In the genomic region with DNA sequence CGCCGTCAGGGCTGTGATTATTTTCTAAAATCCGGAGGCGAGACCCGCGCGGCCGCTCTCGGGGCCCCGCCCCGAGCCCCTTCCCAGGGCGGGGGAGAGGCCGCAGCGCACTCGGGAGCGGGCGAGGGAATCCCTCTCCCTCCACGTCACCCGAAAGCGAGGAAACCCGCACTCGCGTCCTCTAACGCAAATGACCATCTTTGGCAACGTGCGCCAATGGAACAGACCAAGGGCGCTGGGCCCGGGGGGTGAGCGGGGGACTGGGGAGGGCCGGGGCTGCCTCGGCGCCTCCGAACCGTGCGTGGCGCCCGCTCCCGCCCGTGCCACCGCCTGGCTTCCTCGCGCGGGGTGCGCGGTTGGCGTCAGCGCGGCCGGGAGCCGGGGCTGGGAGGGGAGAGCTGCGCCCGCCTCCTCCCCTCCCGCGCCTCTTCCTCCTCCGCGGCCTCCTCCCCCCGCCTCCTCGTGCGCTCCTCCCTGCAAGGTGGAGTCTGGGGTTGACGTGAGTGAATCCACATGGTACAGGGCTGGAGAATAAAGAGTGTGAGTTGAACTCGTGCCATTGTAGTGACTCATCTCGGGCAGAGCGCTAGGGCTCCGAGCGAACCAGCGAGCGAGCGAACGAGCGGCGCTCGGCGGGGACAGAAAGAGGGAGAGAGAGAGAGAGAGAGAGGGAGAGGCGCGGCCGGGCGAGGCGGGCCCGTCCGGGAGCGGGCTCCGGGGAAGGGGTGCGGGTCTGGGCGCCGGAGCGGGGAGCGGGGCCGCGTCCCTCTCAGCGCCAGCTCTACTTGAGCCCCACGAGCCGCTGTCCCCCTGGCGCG, we compare ENCODE assay signal across 8 cellular contexts. TPM values are rescaled to one million over a fixed set of nuclear protein-coding genes. Genes with fewer than 3 reads are reported as not detected.
A peak's percentile ranks its signal among the peaks of the same experiment; 100 is the strongest.
DNase-seq lines count a peak whose midpoint lies in the region; ATAC-seq and TF ChIP-seq lines count a peak whose summit lies in the region.

A gene (plus strand): TSS at position 562 of the 818 bp plus-strand sequence. CDS start 863 bp downstream, outside the sequence.

- H3K9me3 Mint-ChIP-seq in chondrocyte (ENCODE audit: low read depth) = no peaks in the 10 kb centered on the region

- peak within 1 kb of the TSS; percentile 99 for H3K27ac Mint-ChIP-seq in chondrocyte (ENCODE audit: unreplicated experiment)

- TF ChIP-seq CTCF in chondrocyte (IDR thresholded peaks at IDR 0.05) = no peak

- H3K4me1 Mint-ChIP-seq in chondrocyte (ENCODE audit: low read depth) = peaks cover 30% of the 10 kb centered on the region

- TF ChIP-seq POLR2A in GM19193 (IDR thresholded peaks at IDR 0.05; ENCODE audit: extremely low read depth, insufficient read depth, insufficient read length) = peak; percentile 76

- H3K27me3 Mint-ChIP-seq in chondrocyte (ENCODE audit: low read depth) = no peaks in the 10 kb centered on the region

- peaks cover 7% of the 10 kb centered on the region for H3K36me3 Mint-ChIP-seq in chondrocyte (ENCODE audit: low read depth)

- ATAC-seq in HG03439 (IDR thresholded peaks at IDR 0.05; ENCODE audit: unreplicated experiment) = peak; percentile 77

- peak within 1 kb of the TSS; percentile 77 for H3K4me3 Mint-ChIP-seq in chondrocyte (ENCODE audit: unreplicated experiment)

- peak; percentile 96 to 97 for DNase-seq in AML-193 (lab: John Stamatoyannopoulos, UW)
- peak; percentile 94 for DNase-seq in NCI-H510A (lab: John Stamatoyannopoulos, UW)
- peak; percentile 83 to 86 for DNase-seq in activated CD4-positive, alpha-beta T cell treated with anti-CD3 and anti-CD28 coated beads for 24 hours (ENCODE audit: low read depth in 2 of 2)
- DNase-seq in chondrocyte (ENCODE audit: low spot score) = no peak
- DNase-seq in kidney glomerular epithelial cell (lab: John Stamatoyannopoulos, UW) = peak; percentile 98
- peak; percentile 76 to 84 for DNase-seq in stimulated activated CD4-positive, alpha-beta T cell treated with anti-CD3 and anti-CD28 coated beads, Interleukin-1b, Interleukin-23, amount 100 ng/mL, for 1 hour (ENCODE audit: low read depth in 2 of 2)

RNA-seq across cellular contexts. Expression of the gene that starts here (rescaled TPM):
- 93.0 to 163 TPM (median 156 TPM) in 3 replicates for total RNA-seq in chondrocyte
